4 cellular contexts compared by ENCODE assay signal in genomic region chr6:89650579-89650978, GRCh38.
"Had no signal": no experiment of that assay in that cellular context is flagged by ENCODE, and none has a peak within 500 bp of the region (broad histone marks: within the 10 kb centered on the region; RNA-seq: fewer than 3 reads in every experiment).

No MANE protein-coding gene starts in this region.

- H3K4me3 Mint-ChIP-seq: GM23338, H9 had no signal

- H3K4me1 Mint-ChIP-seq: GM23338, H9 had no signal

- DNase-seq: H9, HCEC 1CT, IMR-90 had no signal

- H3K9me3 Mint-ChIP-seq: GM23338, H9 had no signal

- H3K27ac Mint-ChIP-seq: GM23338 had no signal

- ATAC-seq: GM23338 had no signal

- H3K4me3 ChIP-seq: GM23338 had no signal
